1 cellular context compared by ENCODE assay signal in genomic region chr18:967037-967576, GRCh38.
TF ChIP-seq lines count a peak whose summit lies in the region.

No MANE protein-coding gene starts in this region.

TF ChIP-seq in K562, 482 proteins besides CTCF, POLR2A, EP300 and RAD21 (continued from another document and continues in another):
- TF ChIP-seq ZNF766 (CRISPR knock-in tag; conservative IDR thresholded peaks at IDR 0.05), result peak; percentile 97
- no peak for TF ChIP-seq ZNF217 (CRISPR knock-in tag; IDR thresholded peaks at IDR 0.05)
- TF ChIP-seq HNRNPL (IDR thresholded peaks at IDR 0.05; ENCODE audit: low read depth, low read length), result no peak
- TF ChIP-seq LARP7 (IDR thresholded peaks at IDR 0.05), result no peak
- TF ChIP-seq L3MBTL2 (IDR thresholded peaks at IDR 0.05), result peak; percentile 79
- TF ChIP-seq, protein P1, sequence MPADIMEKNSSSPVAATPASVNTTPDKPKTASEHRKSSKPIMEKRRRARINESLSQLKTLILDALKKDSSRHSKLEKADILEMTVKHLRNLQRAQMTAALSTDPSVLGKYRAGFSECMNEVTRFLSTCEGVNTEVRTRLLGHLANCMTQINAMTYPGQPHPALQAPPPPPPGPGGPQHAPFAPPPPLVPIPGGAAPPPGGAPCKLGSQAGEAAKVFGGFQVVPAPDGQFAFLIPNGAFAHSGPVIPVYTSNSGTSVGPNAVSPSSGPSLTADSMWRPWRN (IDR thresholded peaks at IDR 0.05; ENCODE audit: low read depth), result peak; percentile 95
- no peak for TF ChIP-seq RAD51 (IDR thresholded peaks at IDR 0.05; ENCODE audit: borderline replicate concordance, low read depth)
- TF ChIP-seq LEF1 (IDR thresholded peaks at IDR 0.05), result peak; percentile 84; the same call in 1 of the 2 replicates
- TF ChIP-seq MTA2 (IDR thresholded peaks at IDR 0.05; ENCODE audit: low read depth), result peak; percentile 52; the same call in 1 of the 2 replicates
- peak; percentile 84; the same call in 1 of the 2 replicates for TF ChIP-seq PML (IDR thresholded peaks at IDR 0.05; ENCODE audit: low read length)
- peak; percentile 51; the same call in 1 of the 2 replicates for TF ChIP-seq DDX20 (tag; IDR thresholded peaks at IDR 0.05; ENCODE audit: low read depth)
- TF ChIP-seq ARID1B (IDR thresholded peaks at IDR 0.05), result peak; percentile 92
- TF ChIP-seq SIN3A (IDR thresholded peaks at IDR 0.05; ENCODE audit: borderline replicate concordance in 2 of 2, control insufficient read depth in 1 of 2, low read depth in 2 of 2, low read length in 2 of 2), result no peak
- TF ChIP-seq NCOA4 (IDR thresholded peaks at IDR 0.05; ENCODE audit: partially characterized antibody), result no peak
- no peak for TF ChIP-seq PBX2 (CRISPR knock-in tag; IDR thresholded peaks at IDR 0.05; ENCODE audit: low read depth)
- TF ChIP-seq PBX2 (tag; conservative IDR thresholded peaks at IDR 0.05; ENCODE audit: low read depth), result 0 out of 2 replicates have a peak, but pooled peaks have one; percentile 12
- peak; percentile 99 for TF ChIP-seq SOX6 (IDR thresholded peaks at IDR 0.05)
- peak; percentile 22; the same call in 1 of the 2 replicates for TF ChIP-seq FOSL1 (tag; conservative IDR thresholded peaks at IDR 0.05)
- TF ChIP-seq, protein P2, sequence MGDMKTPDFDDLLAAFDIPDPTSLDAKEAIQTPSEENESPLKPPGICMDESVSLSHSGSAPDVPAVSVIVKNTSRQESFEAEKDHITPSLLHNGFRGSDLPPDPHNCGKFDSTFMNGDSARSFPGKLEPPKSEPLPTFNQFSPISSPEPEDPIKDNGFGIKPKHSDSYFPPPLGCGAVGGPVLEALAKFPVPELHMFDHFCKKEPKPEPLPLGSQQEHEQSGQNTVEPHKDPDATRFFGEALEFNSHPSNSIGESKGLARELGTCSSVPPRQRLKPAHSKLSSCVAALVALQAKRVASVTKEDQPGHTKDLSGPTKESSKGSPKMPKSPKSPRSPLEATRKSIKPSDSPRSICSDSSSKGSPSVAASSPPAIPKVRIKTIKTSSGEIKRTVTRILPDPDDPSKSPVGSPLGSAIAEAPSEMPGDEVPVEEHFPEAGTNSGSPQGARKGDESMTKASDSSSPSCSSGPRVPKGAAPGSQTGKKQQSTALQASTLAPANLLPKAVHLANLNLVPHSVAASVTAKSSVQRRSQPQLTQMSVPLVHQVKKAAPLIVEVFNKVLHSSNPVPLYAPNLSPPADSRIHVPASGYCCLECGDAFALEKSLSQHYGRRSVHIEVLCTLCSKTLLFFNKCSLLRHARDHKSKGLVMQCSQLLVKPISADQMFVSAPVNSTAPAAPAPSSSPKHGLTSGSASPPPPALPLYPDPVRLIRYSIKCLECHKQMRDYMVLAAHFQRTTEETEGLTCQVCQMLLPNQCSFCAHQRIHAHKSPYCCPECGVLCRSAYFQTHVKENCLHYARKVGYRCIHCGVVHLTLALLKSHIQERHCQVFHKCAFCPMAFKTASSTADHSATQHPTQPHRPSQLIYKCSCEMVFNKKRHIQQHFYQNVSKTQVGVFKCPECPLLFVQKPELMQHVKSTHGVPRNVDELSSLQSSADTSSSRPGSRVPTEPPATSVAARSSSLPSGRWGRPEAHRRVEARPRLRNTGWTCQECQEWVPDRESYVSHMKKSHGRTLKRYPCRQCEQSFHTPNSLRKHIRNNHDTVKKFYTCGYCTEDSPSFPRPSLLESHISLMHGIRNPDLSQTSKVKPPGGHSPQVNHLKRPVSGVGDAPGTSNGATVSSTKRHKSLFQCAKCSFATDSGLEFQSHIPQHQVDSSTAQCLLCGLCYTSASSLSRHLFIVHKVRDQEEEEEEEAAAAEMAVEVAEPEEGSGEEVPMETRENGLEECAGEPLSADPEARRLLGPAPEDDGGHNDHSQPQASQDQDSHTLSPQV (IDR thresholded peaks at IDR 0.05), result no peak
- TF ChIP-seq ZNF740 (CRISPR knock-in tag; IDR thresholded peaks at IDR 0.05), result no peak
- no peak for TF ChIP-seq ZNF740 (tag; IDR thresholded peaks at IDR 0.05)
- 0 out of 2 replicates have a peak, but pooled peaks have one; percentile 15 for TF ChIP-seq HMG20A (CRISPR knock-in tag; conservative IDR thresholded peaks at IDR 0.05)
- TF ChIP-seq TCF7 (IDR thresholded peaks at IDR 0.05; ENCODE audit: borderline replicate concordance), result 0 out of 2 replicates have a peak, but pooled peaks have one; percentile 11
- TF ChIP-seq TAF7 (tag; IDR thresholded peaks at IDR 0.05), result no peak
- TF ChIP-seq SP1 (CRISPR knock-in tag; IDR thresholded peaks at IDR 0.05), result no peak
- no peak for TF ChIP-seq ZFP36 (IDR thresholded peaks at IDR 0.05; ENCODE audit: low read depth, low read length, partially characterized antibody)
- TF ChIP-seq UBTF (IDR thresholded peaks at IDR 0.05; ENCODE audit: borderline replicate concordance in 1 of 2, low read depth in 2 of 2, low read length in 2 of 2), result no peak; a peak in 1 of 4 replicates
- TF ChIP-seq ZFPM2 (CRISPR knock-in tag; IDR thresholded peaks at IDR 0.05), result peak; percentile 74; the same call in 1 of the 2 replicates
- TF ChIP-seq, protein P3, sequence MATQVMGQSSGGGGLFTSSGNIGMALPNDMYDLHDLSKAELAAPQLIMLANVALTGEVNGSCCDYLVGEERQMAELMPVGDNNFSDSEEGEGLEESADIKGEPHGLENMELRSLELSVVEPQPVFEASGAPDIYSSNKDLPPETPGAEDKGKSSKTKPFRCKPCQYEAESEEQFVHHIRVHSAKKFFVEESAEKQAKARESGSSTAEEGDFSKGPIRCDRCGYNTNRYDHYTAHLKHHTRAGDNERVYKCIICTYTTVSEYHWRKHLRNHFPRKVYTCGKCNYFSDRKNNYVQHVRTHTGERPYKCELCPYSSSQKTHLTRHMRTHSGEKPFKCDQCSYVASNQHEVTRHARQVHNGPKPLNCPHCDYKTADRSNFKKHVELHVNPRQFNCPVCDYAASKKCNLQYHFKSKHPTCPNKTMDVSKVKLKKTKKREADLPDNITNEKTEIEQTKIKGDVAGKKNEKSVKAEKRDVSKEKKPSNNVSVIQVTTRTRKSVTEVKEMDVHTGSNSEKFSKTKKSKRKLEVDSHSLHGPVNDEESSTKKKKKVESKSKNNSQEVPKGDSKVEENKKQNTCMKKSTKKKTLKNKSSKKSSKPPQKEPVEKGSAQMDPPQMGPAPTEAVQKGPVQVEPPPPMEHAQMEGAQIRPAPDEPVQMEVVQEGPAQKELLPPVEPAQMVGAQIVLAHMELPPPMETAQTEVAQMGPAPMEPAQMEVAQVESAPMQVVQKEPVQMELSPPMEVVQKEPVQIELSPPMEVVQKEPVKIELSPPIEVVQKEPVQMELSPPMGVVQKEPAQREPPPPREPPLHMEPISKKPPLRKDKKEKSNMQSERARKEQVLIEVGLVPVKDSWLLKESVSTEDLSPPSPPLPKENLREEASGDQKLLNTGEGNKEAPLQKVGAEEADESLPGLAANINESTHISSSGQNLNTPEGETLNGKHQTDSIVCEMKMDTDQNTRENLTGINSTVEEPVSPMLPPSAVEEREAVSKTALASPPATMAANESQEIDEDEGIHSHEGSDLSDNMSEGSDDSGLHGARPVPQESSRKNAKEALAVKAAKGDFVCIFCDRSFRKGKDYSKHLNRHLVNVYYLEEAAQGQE (CRISPR knock-in tag; IDR thresholded peaks at IDR 0.05; ENCODE audit: low read depth), result no peak
- no peak for TF ChIP-seq KDM1A (IDR thresholded peaks at IDR 0.05)
- no peak for TF ChIP-seq HMG20B (CRISPR knock-in tag; IDR thresholded peaks at IDR 0.05)
- peak; percentile 83 for TF ChIP-seq MITF (IDR thresholded peaks at IDR 0.05)
- no peak for TF ChIP-seq ZNF263 (CRISPR knock-in tag; IDR thresholded peaks at IDR 0.05; ENCODE audit: borderline replicate concordance)
- TF ChIP-seq MAZ (CRISPR knock-in tag; conservative IDR thresholded peaks at IDR 0.05 in 1 of 2, IDR thresholded peaks at IDR 0.05 in 1 of 2), result no peak; a peak in 2 of 4 replicates
- TF ChIP-seq FOXK1 (CRISPR knock-in tag; IDR thresholded peaks at IDR 0.05; ENCODE audit: borderline replicate concordance), result no peak
- peak; percentile 97; the same call in 1 of the 2 replicates for TF ChIP-seq RNF2 (IDR thresholded peaks at IDR 0.05)
- no peak for TF ChIP-seq ZNF316 (IDR thresholded peaks at IDR 0.05)
- TF ChIP-seq ZNF24 (IDR thresholded peaks at IDR 0.05), result peak; percentile 45; the same call in 1 of the 2 replicates
- no peak for TF ChIP-seq ZNF512 (tag; IDR thresholded peaks at IDR 0.05)
- TF ChIP-seq SREBF2 (CRISPR knock-in tag; IDR thresholded peaks at IDR 0.05), result no peak
- TF ChIP-seq STAT5B (CRISPR knock-in tag; IDR thresholded peaks at IDR 0.05), result no peak
